Comparison of ENCODE assay signal across 10 cellular contexts in genomic region chr11:22539851-22540376, GRCh38.
DNase-seq lines count a peak whose midpoint lies in the region; ATAC-seq and TF ChIP-seq lines count a peak whose summit lies in the region.
"Had no signal": no experiment of that assay in that cellular context is flagged by ENCODE, and none has a peak within 500 bp of the region (broad histone marks: within the 10 kb centered on the region; RNA-seq: fewer than 3 reads in every experiment).

No MANE protein-coding gene starts in this region.

- intact Hi-C loops in sciatic nerve (cut with DNase I) (no loop called here), tibial artery (cut with DNase I; ENCODE audit: low total_unique reads) (no loop called here)

- H3K27ac ChIP-seq in tibial artery, result no peak overlapping the region
- H3K27ac ChIP-seq: SK-N-MC, upper lobe of left lung had no signal

- ATAC-seq in sciatic nerve (peak; percentile 49), HG03108 (IDR thresholded peaks at IDR 0.05; ENCODE audit: unreplicated experiment) (no peak)

- no peaks in the 10 kb centered on the region for H3K4me1 ChIP-seq in tibial artery
- H3K4me1 ChIP-seq: upper lobe of left lung had no signal

- no peaks in the 10 kb centered on the region for H3K27me3 ChIP-seq in tibial artery
- H3K27me3 ChIP-seq: upper lobe of left lung had no signal

- DNase-seq in NCI-H146 (lab: John Stamatoyannopoulos, UW) (peak; percentile 10), NCI-H146 treated with DMSO at 0.1 percent for 48 hours (lab: John Stamatoyannopoulos, UW; ENCODE audit: unreplicated experiment) (no peak), NCI-H2171 treated with DMSO at 0.1 percent for 48 hours (lab: John Stamatoyannopoulos, UW) (peak; percentile 90), epidermal melanocyte (ENCODE audit: insufficient read length, low spot score) (peak; percentile 41), sciatic nerve (ENCODE audit: low spot score) (no peak), erythroblast (lab: John Stamatoyannopoulos, UW) (no peak), tibial artery (no peak)
- DNase-seq: upper lobe of left lung had no signal

- TF ChIP-seq POLR2A in erythroblast (IDR thresholded peaks at IDR 0.05; ENCODE audit: low read length), result no peak

- H3K36me3 ChIP-seq in tibial artery, result no peaks in the 10 kb centered on the region
- H3K36me3 ChIP-seq: upper lobe of left lung had no signal

- TF ChIP-seq CTCF in tibial artery (IDR thresholded peaks at IDR 0.05), result no peak

- H3K9me3 ChIP-seq in tibial artery, result no peaks in the 10 kb centered on the region
- H3K9me3 ChIP-seq: upper lobe of left lung had no signal

- H3K4me3 ChIP-seq in tibial artery, result no peak overlapping the region
- H3K4me3 ChIP-seq: SK-N-MC, upper lobe of left lung had no signal

Comparison
In these comparisons a context has a peak if more than half of its experiments do, and no peak if none do; other contexts are left out.
1. DNase-seq: peak in NCI-H146 (single experiment), NCI-H2171 treated with DMSO at 0.1 percent for 48 hours (single experiment) and epidermal melanocyte (single experiment); none in NCI-H146 treated with DMSO at 0.1 percent for 48 hours (single experiment), sciatic nerve (single experiment), erythroblast (0 of 2) and tibial artery (0 of 2).